ENCODE assay signal across 8 cellular contexts in the genomic region with DNA sequence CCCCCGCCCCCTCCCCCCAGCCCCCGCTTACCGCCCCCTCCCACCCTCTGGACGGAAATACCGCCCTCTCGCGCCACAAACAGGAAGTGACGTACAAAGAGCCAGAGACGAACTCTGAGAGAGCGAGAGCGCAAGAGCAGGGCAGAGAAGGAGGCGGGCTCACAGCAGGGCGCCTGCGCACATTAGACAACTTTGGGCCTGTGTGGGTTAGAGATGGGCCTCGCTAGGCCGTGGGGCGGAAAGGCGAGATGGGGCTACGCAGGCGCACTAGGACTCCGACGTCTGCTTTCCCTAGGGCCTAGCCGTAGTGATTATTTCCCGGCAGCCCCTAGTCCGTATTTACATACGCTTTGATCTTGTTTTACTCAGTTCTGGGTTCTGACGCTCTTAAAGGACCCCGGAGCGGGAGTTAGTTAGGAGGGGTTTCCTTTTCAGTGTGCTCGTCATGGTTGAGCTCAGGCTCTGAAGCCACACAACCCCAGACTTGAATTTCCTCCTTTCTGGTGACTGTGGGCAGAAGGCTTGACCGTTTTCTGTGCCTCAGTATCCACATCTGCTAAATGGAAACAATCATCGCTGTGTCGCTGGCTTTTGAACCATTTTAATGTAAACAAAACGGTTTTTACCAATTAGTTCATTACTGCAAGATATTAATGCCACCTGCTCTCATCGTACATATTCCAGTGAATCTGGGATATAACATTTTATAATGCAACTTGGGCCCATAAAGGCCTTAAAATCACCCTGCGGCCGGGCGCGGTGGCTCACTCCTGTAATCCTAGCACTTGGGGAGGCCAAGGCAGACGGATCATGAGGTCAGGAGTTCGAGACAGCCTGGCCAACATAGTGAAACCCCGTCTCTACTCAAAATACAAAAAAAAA. TPM values are rescaled to one million over a fixed set of nuclear protein-coding genes. Genes with fewer than 3 reads are reported as not detected.
DNase-seq lines count a peak whose midpoint lies in the region; ATAC-seq, FAIRE-seq and TF ChIP-seq lines count a peak whose summit lies in the region.

No MANE protein-coding gene starts in this region.

- ATAC-seq in GM18907 (IDR thresholded peaks at IDR 0.05; ENCODE audit: unreplicated experiment) (peak; percentile 83), HG03139 (IDR thresholded peaks at IDR 0.05; ENCODE audit: unreplicated experiment) (peak; percentile 81)

- H3K9me3 ChIP-seq in WERI-Rb-1 (ENCODE audit: severe bottlenecking): no peaks in the 10 kb centered on the region
- no peaks in the 10 kb centered on the region for H3K9me3 ChIP-seq in small intestine (ENCODE audit: control insufficient read depth, low read depth)

- H3K27ac ChIP-seq in WERI-Rb-1 (peak overlapping the region; percentile 98), small intestine (ENCODE audit: low read depth in 1 of 2, low read length in 1 of 2) (peak overlapping the region; percentile 94 to 99)

- FAIRE-seq in small intestine (lab: Jason Lieb, UNC): no peak

- peak overlapping the region; percentile 82 for H3K4me3 ChIP-seq in WERI-Rb-1 (ENCODE audit: low read depth, low read length)
- H3K4me3 ChIP-seq in cardiac fibroblast (replicated peaks in 1 of 2; ENCODE audit: low read depth in 2 of 2, low read length in 2 of 2): peak overlapping the region; percentile 85 to 87
- peak overlapping the region; percentile 88 to 94 for H3K4me3 ChIP-seq in small intestine (ENCODE audit: low read depth in 1 of 2, low read length in 2 of 2)

- H3K27me3 ChIP-seq in WERI-Rb-1 (ENCODE audit: insufficient read depth, low read depth, severe bottlenecking): no peaks in the 10 kb centered on the region
- no peaks in the 10 kb centered on the region for H3K27me3 ChIP-seq in small intestine (ENCODE audit: control insufficient read depth in 2 of 2, insufficient read depth in 2 of 2, low read length in 2 of 2)

- H3K4me1 ChIP-seq in small intestine (ENCODE audit: control insufficient read depth in 2 of 2, insufficient read depth in 1 of 2, low read depth in 1 of 2, low read length in 1 of 2): peaks cover 0 to 15% of the 10 kb centered on the region in 2 donors

- H3K36me3 ChIP-seq in WERI-Rb-1: peaks cover 6% of the 10 kb centered on the region; the same call in 1 of the 2 replicates
- no peaks in the 10 kb centered on the region for H3K36me3 ChIP-seq in small intestine (ENCODE audit: control insufficient read depth in 2 of 2, insufficient read depth in 2 of 2, low read length in 2 of 2)

- DNase-seq in AG08395 (ENCODE audit: low spot score) (peak; percentile 99), NCI-H2196 treated with DMSO at 0.1 percent for 48 hours (lab: John Stamatoyannopoulos, UW; ENCODE audit: unreplicated experiment) (peak; percentile 100), WERI-Rb-1 (peak; percentile 99), cardiac fibroblast (ENCODE audit: low read depth in 2 of 2) (peak; percentile 100), iPS-NIHi7 (ENCODE audit: extremely low spot score) (peak; percentile 98), small intestine (peak; percentile 100)

- 12 to 18% (median 14%) methylated on average over 39 to 42 of the region's 42 CpGs for WGBS in small intestine, 3 donors

- TF ChIP-seq CTCF in WERI-Rb-1 (IDR thresholded peaks at IDR 0.05; ENCODE audit: low read depth, low read length): no peak
- TF ChIP-seq CTCF in cardiac fibroblast (IDR thresholded peaks at IDR 0.05; ENCODE audit: low read depth, low read length): no peak

RNA-seq across cellular contexts. Expression of gene AKT2, which starts 0.4 kb away (rescaled TPM):
- polyA plus RNA-seq in small intestine: 10 to 100 TPM; 19.2 to 72.2 (median 24.9) TPM

RNA-seq across cellular contexts. Expression of gene CCNP, which starts 59.1 kb away (rescaled TPM):
- polyA plus RNA-seq in small intestine: 1 to 10 TPM in 1 of 3 donors, under 1 TPM in 1, not detected in 1; 0.82 to 1.1 TPM

Comparison
In these comparisons a context has a peak if more than half of its experiments do, and no peak if none do; other contexts are left out.
1. Peak in every context shown above with its lines: DNase-seq, ATAC-seq, H3K4me3 ChIP-seq and H3K27ac ChIP-seq.